8 cellular contexts compared by ENCODE assay signal in the genomic region with DNA sequence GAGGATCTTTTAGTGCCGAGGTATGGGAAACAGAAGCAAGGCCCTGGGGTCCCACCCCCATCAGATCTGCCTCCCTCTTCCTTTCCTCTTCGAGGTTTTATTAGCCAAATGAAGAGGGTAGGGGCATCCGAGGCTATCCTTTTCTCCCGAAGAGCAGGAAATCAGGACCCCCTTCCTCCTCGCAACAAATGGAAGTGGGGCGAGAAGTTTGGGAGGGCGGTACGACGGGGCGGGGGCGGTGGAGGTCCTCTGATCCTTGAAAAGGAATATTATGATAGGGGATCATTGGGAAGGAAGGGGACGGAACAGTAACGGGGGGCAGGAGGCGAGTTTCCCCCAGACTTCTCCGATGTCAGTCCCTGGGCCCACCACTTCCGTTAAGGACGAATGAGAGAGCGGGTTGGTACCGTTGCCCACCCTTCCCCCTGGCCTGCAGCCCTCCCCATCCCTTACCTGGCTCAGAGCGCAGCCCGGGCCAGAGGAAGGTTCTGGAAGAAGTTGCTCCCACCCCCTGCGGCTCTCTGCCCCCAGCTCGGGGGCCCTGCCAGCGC. TPM values are rescaled to one million over a fixed set of nuclear protein-coding genes. Genes with fewer than 3 reads are reported as not detected.
DNase-seq lines count a peak whose midpoint lies in the region; ATAC-seq and TF ChIP-seq lines count a peak whose summit lies in the region.

No MANE protein-coding gene starts in this region.

- in situ Hi-C loops in gastrocnemius medialis (cut with MboI; ENCODE audit: low sequenced_read_pairs in 4 of 4), result no loop called here

- TF ChIP-seq POLR2A in Peyer's patch (IDR thresholded peaks at IDR 0.05), result no peak
- TF ChIP-seq POLR2A in gastrocnemius medialis (IDR thresholded peaks at IDR 0.05), result no peak
- no peak for TF ChIP-seq POLR2A in erythroblast (IDR thresholded peaks at IDR 0.05; ENCODE audit: low read length)

- peaks cover 9 to 32% (median 18%) of the 10 kb centered on the region in 4 donors for H3K4me1 ChIP-seq in Peyer's patch
- peaks cover 23 to 28% of the 10 kb centered on the region in 2 donors for H3K4me1 ChIP-seq in gastrocnemius medialis

- peak overlapping the region; percentile 23 to 63 (median 52) for H3K4me3 ChIP-seq in Peyer's patch
- peak overlapping the region; percentile 28 for H3K4me3 ChIP-seq in fibroblast of the aortic adventitia (ENCODE audit: low read depth, low read length)
- H3K4me3 ChIP-seq in gastrocnemius medialis, result peak overlapping the region; percentile 50 to 68 (median 58)

- H3K36me3 ChIP-seq in Peyer's patch (no peaks in the 10 kb centered on the region), gastrocnemius medialis (peaks cover 0 to 14% of the 10 kb centered on the region in 2 donors)

- H3K27ac ChIP-seq in Peyer's patch, result no peak overlapping the region
- no peak overlapping the region for H3K27ac ChIP-seq in gastrocnemius medialis

- H3K9me3 ChIP-seq in Peyer's patch, result no peaks in the 10 kb centered on the region
- H3K9me3 ChIP-seq in gastrocnemius medialis, result no peaks in the 10 kb centered on the region

- TF ChIP-seq CTCF in Peyer's patch (IDR thresholded peaks at IDR 0.05) (no peak), fibroblast of the aortic adventitia (IDR thresholded peaks at IDR 0.05; ENCODE audit: insufficient read depth, low read length) (no peak), gastrocnemius medialis (IDR thresholded peaks at IDR 0.05 in 4 of 5, conservative IDR thresholded peaks at IDR 0.05 in 1 of 5) (no peak)

- ATAC-seq in GM18511 (IDR thresholded peaks at IDR 0.05; ENCODE audit: unreplicated experiment) (peak; percentile 16), gastrocnemius medialis (peak in 1 of 2 donors; percentile 4)

- DNase-seq in Peyer's patch, result no peak
- DNase-seq in fibroblast of the aortic adventitia (ENCODE audit: low read depth), result no peak
- no peak for DNase-seq in gastrocnemius medialis
- DNase-seq in erythroblast (lab: John Stamatoyannopoulos, UW), result no peak
- no peak for DNase-seq in HK-2 (ENCODE audit: unreplicated experiment)
- DNase-seq in stimulated activated CD4-positive, alpha-beta T cell treated with anti-CD3 and anti-CD28 coated beads, Interleukin-4, amount 100 ng/mL, for 4 hours, result no peak
- DNase-seq in A172 (ENCODE audit: low spot score), result no peak

- intact Hi-C loops in gastrocnemius medialis (cut with DNase I; ENCODE audit: low total_unique reads), result loop anchor here (5.0 kb wide), 1 partner anchor 137 kb away; no protein-coding TSS in a partner anchor

- H3K27me3 ChIP-seq in Peyer's patch (peaks cover 0 to 15% of the 10 kb centered on the region in 2 donors), gastrocnemius medialis (peaks cover 47 to 48% (median 47%) of the 10 kb centered on the region in 3 donors)

RNA-seq across cellular contexts. Expression of a gene that starts 0.3 kb away (rescaled TPM):
- total RNA-seq in Peyer's patch (not detected), fibroblast of the aortic adventitia (ENCODE audit: low replicate concordance) (not detected in 2 replicates), gastrocnemius medialis (under 1 TPM in 2 of 4 donors, not detected in 2; 0.16 to 0.62 TPM)
- not detected in 2 replicates for total RNA-seq in A172 (2014; rRNA removed; shearing (Covaris generic))

RNA-seq across cellular contexts. Expression of a gene that starts 37.1 kb away (rescaled TPM):
- 100 to 1,000 TPM; 113 to 160 (median 134) TPM for total RNA-seq in Peyer's patch
- total RNA-seq in fibroblast of the aortic adventitia (ENCODE audit: low replicate concordance), result 40.8 and 88.5 TPM in 2 replicates
- 10 to 100 TPM; 49.5 to 70.7 (median 53.9) TPM for total RNA-seq in gastrocnemius medialis
- 98.5 and 104 TPM in 2 replicates for total RNA-seq in A172 (2014; rRNA removed; shearing (Covaris generic))
